Comparison of ENCODE assay signal across 13 cellular contexts in genomic region chr17:64410750-64411490, GRCh38. TPM values are rescaled to one million over a fixed set of nuclear protein-coding genes. Genes with fewer than 3 reads are reported as not detected.
DNase-seq lines count a peak whose midpoint lies in the region; ATAC-seq and TF ChIP-seq lines count a peak whose summit lies in the region.
"Had no signal": no experiment of that assay in that cellular context is flagged by ENCODE, and none has a peak within 500 bp of the region (broad histone marks: within the 10 kb centered on the region; RNA-seq: fewer than 3 reads in every experiment).

No MANE protein-coding gene starts in this region.

- no peak overlapping the region for H3K4me3 ChIP-seq in BLaER1
- no peak overlapping the region for H3K4me3 ChIP-seq in HUES48 (ENCODE audit: low read depth, low read length)
- no peak overlapping the region for H3K4me3 ChIP-seq in endodermal cell (ENCODE audit: low read length)
- H3K4me3 ChIP-seq in parathyroid adenoma (ENCODE audit: low read depth, low read length): no peak overlapping the region

- H3K4me1 Mint-ChIP-seq in endodermal cell: peaks cover 25% of the 10 kb centered on the region

- no peaks in the 10 kb centered on the region for H3K27me3 ChIP-seq in BLaER1
- no peaks in the 10 kb centered on the region for H3K27me3 ChIP-seq in HUES48 (ENCODE audit: control insufficient read depth, insufficient read depth, low read length)
- no peaks in the 10 kb centered on the region for H3K27me3 ChIP-seq in endodermal cell (ENCODE audit: control insufficient read depth, insufficient read depth, low read length, poor library complexity, severe bottlenecking)
- no peaks in the 10 kb centered on the region for H3K27me3 ChIP-seq in parathyroid adenoma (ENCODE audit: control insufficient read depth, insufficient read depth, low read length)

- no peaks in the 10 kb centered on the region for H3K36me3 Mint-ChIP-seq in endodermal cell (ENCODE audit: low read depth)

- H3K9me3 ChIP-seq in BLaER1: no peaks in the 10 kb centered on the region
- H3K9me3 ChIP-seq in HUES48 (ENCODE audit: control insufficient read depth, insufficient read depth, low read length): no peaks in the 10 kb centered on the region
- H3K9me3 ChIP-seq in endodermal cell (ENCODE audit: control insufficient read depth, low read length): no peaks in the 10 kb centered on the region
- no peaks in the 10 kb centered on the region for H3K9me3 ChIP-seq in parathyroid adenoma (ENCODE audit: control insufficient read depth, low read length)

- H3K27ac ChIP-seq in BLaER1: peak overlapping the region; percentile 76
- peak overlapping the region; percentile 3 for H3K27ac ChIP-seq in HUES48 (ENCODE audit: low read depth, low read length)
- no peak overlapping the region for H3K27ac ChIP-seq in endodermal cell (ENCODE audit: low read depth, low read length)
- H3K27ac ChIP-seq in parathyroid adenoma: no peak overlapping the region

- H3K9me3 Mint-ChIP-seq in endodermal cell: peaks cover 3% of the 10 kb centered on the region

- H2AFZ ChIP-seq in parathyroid adenoma: peak overlapping the region; percentile 11

- H3K79me2 ChIP-seq in parathyroid adenoma: no peaks in the 10 kb centered on the region

- H3K27me3 Mint-ChIP-seq in endodermal cell (ENCODE audit: insufficient read depth): no peaks in the 10 kb centered on the region

- no peaks in the 10 kb centered on the region for H4K20me1 ChIP-seq in BLaER1

- ATAC-seq in GM21447 (IDR thresholded peaks at IDR 0.05; ENCODE audit: unreplicated experiment) (no peak), GM21723 (IDR thresholded peaks at IDR 0.05; ENCODE audit: unreplicated experiment) (no peak)

- H3K4me2 ChIP-seq in BLaER1 (peak overlapping the region; percentile 47), parathyroid adenoma (ENCODE audit: low read length) (no peak overlapping the region)

- H3K9ac ChIP-seq in BLaER1 (0 out of 2 replicates have a peak overlapping the region, but pooled peaks have one; percentile 29), HUES48 (ENCODE audit: low read depth, low read length) (no peak overlapping the region), endodermal cell (ENCODE audit: extremely low read depth, low read length, poor library complexity, severe bottlenecking) (no peak overlapping the region), parathyroid adenoma (no peak overlapping the region)

- no peak for TF ChIP-seq CTCF in endodermal cell (conservative IDR thresholded peaks at IDR 0.05)
- TF ChIP-seq CTCF in parathyroid adenoma (IDR thresholded peaks at IDR 0.05): no peak

- 96 to 100% methylated on average over 3 to 4 of the region's 4 CpGs for WGBS in endodermal cell (ENCODE audit: insufficient coverage in 1 of 2, insufficient read length in 1 of 2), 2 experiments

- DNase-seq in endodermal cell: peak; percentile 74
- DNase-seq in NCI-H2196 (lab: John Stamatoyannopoulos, UW; ENCODE audit: unreplicated experiment): no peak
- no peak for DNase-seq in DMS79 treated with DMSO at 0.1 percent for 48 hours (lab: John Stamatoyannopoulos, UW)
- DNase-seq: amygdala, foreskin fibroblast, HCEC 1CT, NCI-H1092 treated with DMSO at 0.1 percent for 48 hours, NCI-H774 had no signal

- H3K4me1 ChIP-seq in BLaER1 (peaks cover 43% of the 10 kb centered on the region), HUES48 (ENCODE audit: control insufficient read depth, insufficient read depth, low read length) (peaks cover 22% of the 10 kb centered on the region), endodermal cell (ENCODE audit: control insufficient read depth, insufficient read depth, low read length) (peaks cover 8% of the 10 kb centered on the region), parathyroid adenoma (no peaks in the 10 kb centered on the region)

- H3K4me3 Mint-ChIP-seq in endodermal cell: peak overlapping the region; percentile 15

- no peaks in the 10 kb centered on the region for H3K36me3 ChIP-seq in BLaER1
- H3K36me3 ChIP-seq in HUES48 (ENCODE audit: control insufficient read depth, insufficient read depth, low read length): no peaks in the 10 kb centered on the region
- H3K36me3 ChIP-seq in endodermal cell (ENCODE audit: control insufficient read depth, insufficient read depth, low read length): no peaks in the 10 kb centered on the region
- H3K36me3 ChIP-seq in parathyroid adenoma (ENCODE audit: control insufficient read depth, insufficient read depth, low read length): no peaks in the 10 kb centered on the region

- peak overlapping the region; percentile 68 for H3K27ac Mint-ChIP-seq in endodermal cell

RNA-seq across cellular contexts. Expression of gene PECAM1, which starts 20.3 kb away (rescaled TPM):
- total RNA-seq in endodermal cell: under 1 TPM; 0.33 to 0.86 TPM
- polyA plus RNA-seq in endodermal cell (2013, experiment 1 of 2): 0.39 TPM
- 1.2 TPM for polyA plus RNA-seq in endodermal cell (2013, experiment 2 of 2)

RNA-seq across cellular contexts. Expression of gene MILR1, which starts 38.0 kb away (rescaled TPM):
- under 1 TPM in 1 of 2 donors, not detected in 1; 0.80 TPM for total RNA-seq in endodermal cell
- polyA plus RNA-seq in endodermal cell (2013, experiment 1 of 2): not detected
- not detected for polyA plus RNA-seq in endodermal cell (2013, experiment 2 of 2)

Comparison
In these comparisons a context has a peak if more than half of its experiments do, and no peak if none do; other contexts are left out.
1. H3K27ac ChIP-seq: peak in BLaER1 (single experiment) and HUES48 (single experiment); none in endodermal cell (single experiment) and parathyroid adenoma (single experiment).